Comparison of ENCODE assay signal across 22 cellular contexts in the genomic region with DNA sequence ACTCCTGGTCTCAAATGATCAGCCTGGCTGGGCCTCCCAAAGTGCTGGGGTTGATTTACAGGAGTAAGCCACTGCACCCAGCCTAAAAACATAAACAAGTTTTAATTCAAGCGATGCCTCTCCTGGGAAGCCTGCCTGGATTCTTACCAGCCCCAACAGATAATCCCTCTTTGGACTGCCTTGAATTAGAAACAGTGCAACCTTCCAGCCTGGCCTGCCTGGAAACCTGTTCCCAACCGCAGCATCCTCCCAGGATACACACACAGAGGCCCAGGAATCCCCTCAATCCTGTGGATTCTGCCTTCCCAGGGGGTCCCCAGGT. TPM values are rescaled to one million over a fixed set of nuclear protein-coding genes. Genes with fewer than 3 reads are reported as not detected.
DNase-seq lines count a peak whose midpoint lies in the region; ATAC-seq, FAIRE-seq and TF ChIP-seq lines count a peak whose summit lies in the region.
"Had no signal": no experiment of that assay in that cellular context is flagged by ENCODE, and none has a peak within 500 bp of the region (broad histone marks: within the 10 kb centered on the region; RNA-seq: fewer than 3 reads in every experiment).

No MANE protein-coding gene starts in this region.

- TF ChIP-seq CTCF in A549 (IDR thresholded peaks at IDR 0.05) (no peak), HEK293 (tag by site-specific recombination; IDR thresholded peaks at IDR 0.05) (no peak), gastroesophageal sphincter (IDR thresholded peaks at IDR 0.05) (no peak)

- peak overlapping the region; percentile 21 for H4K91ac ChIP-seq in mesenchymal stem cell (ENCODE audit: low read length)
- H4K91ac ChIP-seq in trophoblast cell (ENCODE audit: low read depth, low read length), result no peak overlapping the region

- no peak overlapping the region for H2BK120ac ChIP-seq in mesenchymal stem cell (ENCODE audit: low read depth, low read length)
- no peak overlapping the region for H2BK120ac ChIP-seq in trophoblast cell (ENCODE audit: insufficient read depth, low read length, poor library complexity)

- DNase-seq in A549 (ENCODE audit: low read depth in 1 of 2, low spot score in 1 of 2), result no peak
- DNase-seq in mesenchymal stem cell, result no peak
- DNase-seq in trophoblast cell, result no peak
- DNase-seq in islet precursor cell, result no peak
- DNase-seq: 8988T; C1 segment of cervical spinal cord; Calu3; CD4-positive, alpha-beta memory T cell; COR-L47; DMS53; DMS79 treated with DMSO at 0.1 percent for 48 hours; GF-D8; GM23248; H9; HFFc6 had no signal

- no peak for TF ChIP-seq RAD21 in A549 (conservative IDR thresholded peaks at IDR 0.05 in 1 of 2, IDR thresholded peaks at IDR 0.05 in 1 of 2)

- 83% methylated on average over 2 of the region's 2 CpGs for WGBS in A549 (ENCODE audit: missing lambda C conversion rate)
- 95% methylated on average over 2 of the region's 2 CpGs for WGBS in mesenchymal stem cell
- no CpG with 5 or more reads among the region's 2 CpGs for WGBS in trophoblast cell (ENCODE audit: extremely low coverage, insufficient coverage, insufficient read length)
- 83% methylated on average over 1 of the region's 2 CpGs; no CpG with 5 or more reads in 1 of the 2 donors for WGBS in gastroesophageal sphincter (ENCODE audit: low coverage in 1 of 2), 2 donors

- CTCF ChIA-PET in A549 (lab: Yijun Ruan, JAX) (interaction anchor here (1.2 to 30.2 kb wide), 3 partner anchors 50 to 90 kb away, joined by 3 to 1179 read pairs (median 54); partner anchors contain the start of gene ASB6), HEK293 (lab: Yijun Ruan, JAX) (interaction anchor here (0.6 to 1.5 kb wide), 2 partner anchors 11 to 57 kb away, joined by 3 read pairs; no protein-coding TSS in a partner anchor)

- peaks cover 0 to 29% of the 10 kb centered on the region in 2 experiments for H3K27me3 ChIP-seq in mesenchymal stem cell (ENCODE audit: control insufficient read depth in 1 of 2, insufficient read depth in 1 of 2, low read length in 2 of 2)
- no peaks in the 10 kb centered on the region for H3K27me3 ChIP-seq in trophoblast cell (ENCODE audit: insufficient read depth, low read length)
- H3K27me3 ChIP-seq in gastroesophageal sphincter, result peaks cover 11% of the 10 kb centered on the region

- H3K27ac ChIP-seq in A549 (no peak overlapping the region), HEK293 (ENCODE audit: extremely low read depth, low read depth, low read length) (no peak overlapping the region), mesenchymal stem cell (ENCODE audit: low read length, poor library complexity, severe bottlenecking) (no peak overlapping the region), trophoblast cell (ENCODE audit: low read depth, low read length) (no peak overlapping the region), gastroesophageal sphincter (no peak overlapping the region)
- H3K27ac ChIP-seq: GM23248 had no signal

- no peak overlapping the region for H2BK5ac ChIP-seq in mesenchymal stem cell (ENCODE audit: low read depth, low read length, poor library complexity, severe bottlenecking)
- no peak overlapping the region for H2BK5ac ChIP-seq in trophoblast cell (ENCODE audit: low read depth, low read length, poor library complexity)

- H3K14ac ChIP-seq in mesenchymal stem cell (ENCODE audit: low read length in 2 of 2), result no peak overlapping the region
- no peak overlapping the region for H3K14ac ChIP-seq in trophoblast cell (ENCODE audit: low read length)

- no peaks in the 10 kb centered on the region for H3K9me3 ChIP-seq in A549
- H3K9me3 ChIP-seq in HEK293 (ENCODE audit: control insufficient read depth, insufficient read depth, low read depth, low read length), result no peaks in the 10 kb centered on the region
- no peaks in the 10 kb centered on the region for H3K9me3 ChIP-seq in mesenchymal stem cell (ENCODE audit: control insufficient read depth, low read length)
- no peaks in the 10 kb centered on the region for H3K9me3 ChIP-seq in trophoblast cell (ENCODE audit: insufficient read depth, low read depth, low read length)
- no peaks in the 10 kb centered on the region for H3K9me3 ChIP-seq in gastroesophageal sphincter

- H3K18ac ChIP-seq in mesenchymal stem cell (ENCODE audit: low read depth in 1 of 2, low read length in 2 of 2) (no peak overlapping the region), trophoblast cell (ENCODE audit: low read length) (no peak overlapping the region)

- TF ChIP-seq POLR2A in A549 (IDR thresholded peaks at IDR 0.05; ENCODE audit: low read length) (no peak), gastroesophageal sphincter (IDR thresholded peaks at IDR 0.05) (no peak)

- ATAC-seq in A549, result no peak
- ATAC-seq in gastroesophageal sphincter, result no peak
- no peak for ATAC-seq in GM18517 (IDR thresholded peaks at IDR 0.05; ENCODE audit: unreplicated experiment)
- ATAC-seq: HCT116 had no signal

- H3K79me2 ChIP-seq in trophoblast cell (ENCODE audit: control insufficient read depth, insufficient read depth, low read length, poor library complexity), result no peaks in the 10 kb centered on the region

- H2AFZ ChIP-seq in mesenchymal stem cell (ENCODE audit: low read depth, low read length) (no peak overlapping the region), trophoblast cell (ENCODE audit: insufficient read depth, low read length, poor library complexity) (no peak overlapping the region)
- H2AFZ ChIP-seq: GM23248 had no signal

- H2AK5ac ChIP-seq in mesenchymal stem cell (ENCODE audit: low read length, severe bottlenecking) (no peak overlapping the region), trophoblast cell (ENCODE audit: low read length) (no peak overlapping the region)

- H2BK12ac ChIP-seq in mesenchymal stem cell (ENCODE audit: low read length in 2 of 2) (no peak overlapping the region), trophoblast cell (ENCODE audit: low read length) (no peak overlapping the region)

- no peak overlapping the region for H2BK15ac ChIP-seq in mesenchymal stem cell (ENCODE audit: low read depth, poor library complexity, severe bottlenecking)

- H4K8ac ChIP-seq in mesenchymal stem cell (ENCODE audit: low read length) (no peak overlapping the region), trophoblast cell (ENCODE audit: low read depth, low read length) (no peak overlapping the region)

- H3K4me1 ChIP-seq in A549 (peaks cover 10% of the 10 kb centered on the region), HEK293 (ENCODE audit: control insufficient read depth, insufficient read depth, low read length) (no peaks in the 10 kb centered on the region), mesenchymal stem cell (ENCODE audit: control insufficient read depth, insufficient read depth, low read depth, low read length) (peaks cover 4% of the 10 kb centered on the region), trophoblast cell (ENCODE audit: control insufficient read depth in 1 of 2, insufficient read depth in 2 of 2, low read length in 2 of 2) (peaks cover 4 to 6% of the 10 kb centered on the region in 2 experiments), gastroesophageal sphincter (peaks cover 0 to 17% (median 0%) of the 10 kb centered on the region in 3 donors)

- H3K23ac ChIP-seq in mesenchymal stem cell (ENCODE audit: low read length in 2 of 2) (no peak overlapping the region), trophoblast cell (ENCODE audit: low read length) (no peak overlapping the region)

- H3K4me2 ChIP-seq in A549 (no peak overlapping the region), mesenchymal stem cell (ENCODE audit: low read length, poor library complexity, severe bottlenecking) (no peak overlapping the region), trophoblast cell (ENCODE audit: low read length) (no peak overlapping the region)

- H3K4me3 ChIP-seq in A549 (no peak overlapping the region), HEK293 (ENCODE audit: low read depth, low read length) (no peak overlapping the region), mesenchymal stem cell (ENCODE audit: insufficient read depth in 1 of 2, low read depth in 1 of 2, low read length in 2 of 2) (no peak overlapping the region), trophoblast cell (ENCODE audit: low read depth, low read length) (no peak overlapping the region), gastroesophageal sphincter (no peak overlapping the region)
- H3K4me3 ChIP-seq: GM23248 had no signal

- H4K12ac ChIP-seq in trophoblast cell (ENCODE audit: low read depth, low read length), result no peak overlapping the region

- POLR2A ChIA-PET in A549 (lab: Yijun Ruan, JAX), result no interaction called here
- POLR2A ChIA-PET in HEK293 (lab: Yijun Ruan, JAX), result no interaction called here

- H3K9ac ChIP-seq in mesenchymal stem cell (ENCODE audit: low read length) (no peak overlapping the region), trophoblast cell (ENCODE audit: low read length) (peak overlapping the region; percentile 5)
- H3K9ac ChIP-seq: GM23248 had no signal

- H3K36me3 ChIP-seq in HEK293 (ENCODE audit: control insufficient read depth in 2 of 2, insufficient read depth in 1 of 2, low read length in 2 of 2), result no peaks in the 10 kb centered on the region
- H3K36me3 ChIP-seq in mesenchymal stem cell (ENCODE audit: control insufficient read depth in 1 of 2, insufficient read depth in 2 of 2, low read depth in 1 of 2, low read length in 2 of 2), result peaks cover 0 to 12% of the 10 kb centered on the region in 2 experiments
- H3K36me3 ChIP-seq in trophoblast cell (ENCODE audit: control insufficient read depth in 1 of 2, insufficient read depth in 2 of 2, low read length in 2 of 2), result no peaks in the 10 kb centered on the region
- no peaks in the 10 kb centered on the region for H3K36me3 ChIP-seq in gastroesophageal sphincter

- H3K4ac ChIP-seq in mesenchymal stem cell (ENCODE audit: low read depth in 1 of 2, low read length in 2 of 2), result no peak overlapping the region
- H3K4ac ChIP-seq in trophoblast cell (ENCODE audit: low read depth, low read length), result no peak overlapping the region

- no peaks in the 10 kb centered on the region for H3K79me1 ChIP-seq in mesenchymal stem cell (replicated peaks; ENCODE audit: low read length, poor library complexity, severe bottlenecking)
- H3K79me1 ChIP-seq in trophoblast cell (ENCODE audit: low read length), result peaks cover 6% of the 10 kb centered on the region

- FAIRE-seq in A549 (lab: Jason Lieb, UNC), result no peak
- FAIRE-seq: GM12891, GM18507, H1 had no signal

- TF ChIP-seq EP300 in A549 (IDR thresholded peaks at IDR 0.05) (no peak), gastroesophageal sphincter (IDR thresholded peaks at IDR 0.05) (no peak)

TF ChIP-seq in A549, 52 proteins besides CTCF, POLR2A, EP300 and RAD21 (continues in another document):
- no peak for TF ChIP-seq RFX5 (IDR thresholded peaks at IDR 0.05)

TF ChIP-seq in HEK293, 187 proteins besides CTCF, POLR2A, EP300 and RAD21 (continues in another document):
- no peak for TF ChIP-seq HOXA7 (CRISPR knock-in tag; IDR thresholded peaks at IDR 0.05; ENCODE audit: borderline replicate concordance)

RNA-seq across cellular contexts. Expression of gene PTGES, which starts 19.2 kb away (rescaled TPM):
- polyA plus RNA-seq in A549 (2011; rRNA removed) (19.1 and 22.1 TPM in 2 replicates), A549 (2017; fragmentation: RNase III; extraction: RNeasy Plus Mini Kit Qiagen cat#74134 plus additional on column Dnase treatment) (48.1 to 58.8 TPM (median 53.7 TPM) in 3 replicates)
- polyA plus RNA-seq in A549 (2012; cell fraction: cytosol; rRNA removed), result 30.0 and 40.9 TPM in 2 replicates
- polyA plus RNA-seq in A549 (2012; cell fraction: nucleus; rRNA removed), result 14.0 and 16.6 TPM in 2 replicates
- polyA minus RNA-seq in A549 (2011; rRNA and poly(A)+ RNA removed), result 19.5 and 23.8 TPM in 2 replicates
- polyA plus RNA-seq in mesenchymal stem cell (2013, experiment 1 of 2), result 9.1 TPM
- 8.7 TPM for polyA plus RNA-seq in mesenchymal stem cell (2013, experiment 2 of 2)
- 68.3 and 70.0 TPM in 2 replicates for polyA plus RNA-seq in trophoblast cell (2013)
- 10 to 100 TPM in 1 of 4 donors, 1 to 10 TPM in 2, under 1 TPM in 1; 0.78 to 15.1 (median 6.1) TPM for total RNA-seq in gastroesophageal sphincter
- total RNA-seq: CD4-positive, alpha-beta memory T cell had no signal
- polyA plus RNA-seq: CD4-positive, alpha-beta memory T cell had no signal
